ENCODE assay signal across 2 cellular contexts in the genomic region with DNA sequence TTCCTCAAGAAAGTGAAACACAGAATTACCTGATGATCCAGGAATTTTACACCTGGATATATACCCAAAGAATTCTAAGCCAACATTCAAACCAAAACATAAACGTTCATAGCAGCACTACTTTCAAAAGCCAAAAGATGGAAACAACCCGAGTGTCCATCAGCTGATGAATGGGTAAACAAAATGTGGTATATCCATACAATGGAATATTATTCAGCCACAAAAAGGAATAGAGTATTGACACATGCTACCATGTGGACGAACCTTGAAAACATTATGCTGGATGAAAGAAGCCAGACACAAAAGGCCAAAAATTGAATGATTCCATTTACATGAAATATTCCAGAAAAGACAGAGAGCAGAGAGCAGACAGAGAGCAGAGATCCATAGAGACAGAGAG.
TF ChIP-seq lines count a peak whose summit lies in the region.

No MANE protein-coding gene starts in this region.

TF ChIP-seq in SK-N-SH, 30 proteins besides CTCF, POLR2A, EP300 and RAD21 (continued from another document):
- TF ChIP-seq MAX (IDR thresholded peaks at IDR 0.05; ENCODE audit: low read depth) (no peak), RFX5 (IDR thresholded peaks at IDR 0.05; ENCODE audit: low read length) (no peak), MEF2A (IDR thresholded peaks at IDR 0.05; ENCODE audit: borderline replicate concordance, low read depth) (no peak), RXRA (IDR thresholded peaks at IDR 0.05; ENCODE audit: borderline replicate concordance, low read depth) (no peak), JUND (IDR thresholded peaks at IDR 0.05) (no peak), TAF1 (IDR thresholded peaks at IDR 0.05; ENCODE audit: borderline replicate concordance, low read depth, low read length) (no peak), NFIC (IDR thresholded peaks at IDR 0.05; ENCODE audit: borderline replicate concordance) (no peak), SMC3 (IDR thresholded peaks at IDR 0.05; ENCODE audit: low read depth, low read length) (no peak), EZH2phosphoT487 (IDR thresholded peaks at IDR 0.05; ENCODE audit: borderline replicate concordance, low read depth) (no peak), POLR2AphosphoS5 (IDR thresholded peaks at IDR 0.05; ENCODE audit: low read depth, low read length) (no peak), REST (IDR thresholded peaks at IDR 0.05; ENCODE audit: low read depth, low read length) (no peak), USF1 (IDR thresholded peaks at IDR 0.05; ENCODE audit: borderline replicate concordance, low read depth) (no peak)

TF ChIP-seq in HEK293, 187 proteins besides CTCF, POLR2A, EP300 and RAD21:
- no peak for TF ChIP-seq TSHZ1 (tag by site-specific recombination; IDR thresholded peaks at IDR 0.05; ENCODE audit: borderline replicate concordance)
- TF ChIP-seq ZNF16 (tag by site-specific recombination; IDR thresholded peaks at IDR 0.05; ENCODE audit: low read depth) = no peak
- TF ChIP-seq, protein P1, sequence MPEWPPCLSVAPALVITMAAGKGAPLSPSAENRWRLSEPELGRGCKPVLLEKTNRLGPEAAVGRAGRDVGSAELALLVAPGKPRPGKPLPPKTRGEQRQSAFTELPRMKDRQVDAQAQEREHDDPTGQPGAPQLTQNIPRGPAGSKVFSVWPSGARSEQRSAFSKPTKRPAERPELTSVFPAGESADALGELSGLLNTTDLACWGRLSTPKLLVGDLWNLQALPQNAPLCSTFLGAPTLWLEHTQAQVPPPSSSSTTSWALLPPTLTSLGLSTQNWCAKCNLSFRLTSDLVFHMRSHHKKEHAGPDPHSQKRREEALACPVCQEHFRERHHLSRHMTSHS (tag by site-specific recombination; IDR thresholded peaks at IDR 0.05) = no peak
- TF ChIP-seq GFI1B (tag by site-specific recombination; IDR thresholded peaks at IDR 0.05) = no peak
- TF ChIP-seq ZNF155 (tag by site-specific recombination; IDR thresholded peaks at IDR 0.05) = no peak
- TF ChIP-seq ZNF514 (tag by site-specific recombination; IDR thresholded peaks at IDR 0.05) = no peak
- TF ChIP-seq ZNF449 (tag by site-specific recombination; IDR thresholded peaks at IDR 0.05) = no peak
- TF ChIP-seq ZNF146 (tag by site-specific recombination; IDR thresholded peaks at IDR 0.05) = peak; percentile 74
